In the genomic region with DNA sequence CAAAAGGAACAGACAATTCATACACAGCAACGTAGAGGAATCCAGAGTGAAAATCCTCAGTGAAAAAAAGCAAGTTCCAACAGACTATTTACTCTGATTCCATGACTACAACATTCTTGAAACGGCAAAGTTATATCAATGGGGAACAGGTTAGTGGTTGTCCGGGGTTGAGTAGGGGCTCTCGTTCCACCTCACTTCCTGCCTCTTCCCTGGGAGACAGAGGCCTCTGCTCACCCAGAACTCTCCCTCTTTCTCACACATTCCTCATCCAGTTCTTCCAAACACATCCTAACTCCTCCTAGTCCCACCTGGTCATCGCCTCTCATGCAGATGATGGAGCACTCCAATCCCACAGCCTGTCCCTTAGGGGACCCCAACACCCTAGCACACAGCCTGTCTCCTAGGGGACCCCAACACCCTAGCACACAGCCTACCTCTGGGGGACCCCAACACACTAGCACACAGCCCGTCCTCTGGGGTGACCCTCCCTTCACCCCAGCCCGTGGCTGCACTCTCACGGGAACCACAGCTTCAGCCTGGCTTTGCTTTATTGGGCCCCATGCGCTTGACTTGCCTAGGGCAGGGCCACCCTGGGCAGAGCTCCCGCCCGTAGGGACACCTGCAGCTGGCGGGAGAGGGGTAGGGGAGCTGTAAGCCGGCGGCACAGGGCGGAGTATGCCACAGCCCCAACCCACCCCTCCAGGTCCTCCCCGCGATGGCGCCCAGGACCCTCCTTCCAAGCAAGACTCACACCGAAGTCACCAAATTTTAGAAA, we compare ENCODE assay signal across 14 cellular contexts. TPM values are rescaled to one million over a fixed set of nuclear protein-coding genes. Genes with fewer than 3 reads are reported as not detected.
DNase-seq lines count a peak whose midpoint lies in the region; ATAC-seq and TF ChIP-seq lines count a peak whose summit lies in the region.
"Had no signal": no experiment of that assay in that cellular context is flagged by ENCODE, and none has a peak within 500 bp of the region (broad histone marks: within the 10 kb centered on the region; RNA-seq: fewer than 3 reads in every experiment).

No MANE protein-coding gene starts in this region.

- H3K36me3 Mint-ChIP-seq in activated T-cell treated with anti-CD3 and anti-CD28 coated beads, Interleukin-2, amount 50 U/mL, for 4 hours (ENCODE audit: insufficient read depth): no peaks in the 10 kb centered on the region
- H3K36me3 Mint-ChIP-seq in WTC11: peaks cover 12% of the 10 kb centered on the region

- peaks cover 78% of the 10 kb centered on the region for H3K27me3 Mint-ChIP-seq in activated T-cell treated with anti-CD3 and anti-CD28 coated beads, Interleukin-2, amount 50 U/mL, for 4 hours (ENCODE audit: low read depth)
- peaks cover 77% of the 10 kb centered on the region for H3K27me3 Mint-ChIP-seq in WTC11 (ENCODE audit: low read depth)

- no peaks in the 10 kb centered on the region for H3K36me3 ChIP-seq in suprapubic skin

- intact Hi-C loops in left colon (cut with DNase I, micrococcal nuclease): no loop called here

- TF ChIP-seq CTCF in WTC11 (IDR thresholded peaks at IDR 0.05): no peak
- TF ChIP-seq CTCF in suprapubic skin (IDR thresholded peaks at IDR 0.05): no peak

- peak overlapping the region; percentile 16 for H3K4me3 Mint-ChIP-seq in activated T-cell treated with anti-CD3 and anti-CD28 coated beads, Interleukin-2, amount 50 U/mL, for 4 hours
- peak overlapping the region; percentile 15 for H3K4me3 Mint-ChIP-seq in WTC11
- H3K4me3 Mint-ChIP-seq: activated CD4-positive, alpha-beta T cell treated with anti-CD3 and anti-CD28 coated beads, Interleukin-2, amount 10 ng/mL, durations not matched to agents 24 days and 14 days had no signal

- ATAC-seq in activated T-cell treated with anti-CD3 and anti-CD28 coated beads, Interleukin-2, amount 50 U/mL, for 4 hours: no peak
- ATAC-seq in WTC11 (no peak), left colon (peak; percentile 34), HG02885 (IDR thresholded peaks at IDR 0.05; ENCODE audit: poor library complexity, unreplicated experiment) (no peak)

- peaks cover 21% of the 10 kb centered on the region for H3K9me3 Mint-ChIP-seq in activated T-cell treated with anti-CD3 and anti-CD28 coated beads, Interleukin-2, amount 50 U/mL, for 4 hours
- peaks cover 26% of the 10 kb centered on the region for H3K9me3 Mint-ChIP-seq in WTC11

- H3K27me3 ChIP-seq in suprapubic skin: peaks cover 31% of the 10 kb centered on the region

- TF ChIP-seq POLR2A in suprapubic skin (IDR thresholded peaks at IDR 0.05): no peak

- CTCF ChIA-PET in WTC11 (lab: Charles Lee): interaction anchor here (0.5 to 4.0 kb wide), 2 partner anchors 8 to 72 kb away, joined by 3 to 20 read pairs; no protein-coding TSS in a partner anchor

- no peak overlapping the region for H3K27ac ChIP-seq in suprapubic skin
- H3K27ac ChIP-seq: HL-60, PC-9 had no signal

- peaks cover 42% of the 10 kb centered on the region for H3K4me1 ChIP-seq in suprapubic skin

- no peak for DNase-seq in activated T-cell treated with anti-CD3 and anti-CD28 coated beads, Interleukin-2, amount 50 U/mL, for 4 hours
- no peak for DNase-seq in activated T-cell treated with anti-CD3 and anti-CD28 coated beads, Interleukin-2, amount 50 U/mL, for 48 hours
- no peak for DNase-seq in WTC11 (ENCODE audit: low spot score)
- peak; percentile 40 to 46 for DNase-seq in left colon
- DNase-seq in suprapubic skin (ENCODE audit: low spot score in 2 of 2): peak in 1 of 2 donors; percentile 60
- no peak for DNase-seq in NK-92 treated with Interleukin-12 subunit alpha and Interleukin-12 subunit beta, amount 100 ng/mL, for 24 hours (lab: John Stamatoyannopoulos, UW)
- DNase-seq in GM19238 (ENCODE audit: insufficient read length, low spot score): no peak
- DNase-seq: ACHN, MM.1S had no signal

- peaks cover 36% of the 10 kb centered on the region for H3K4me1 Mint-ChIP-seq in activated T-cell treated with anti-CD3 and anti-CD28 coated beads, Interleukin-2, amount 50 U/mL, for 4 hours (ENCODE audit: low read depth)
- H3K4me1 Mint-ChIP-seq in WTC11: peaks cover 23% of the 10 kb centered on the region

- TF ChIP-seq EP300 in suprapubic skin (IDR thresholded peaks at IDR 0.05): no peak

- peak overlapping the region; percentile 56 for H3K4me3 ChIP-seq in suprapubic skin
- H3K4me3 ChIP-seq: PC-9 had no signal

- POLR2A ChIA-PET in WTC11 (lab: Charles Lee): no interaction called here

- 47% methylated on average over 16 of the region's 19 CpGs for WGBS in suprapubic skin

- no peak overlapping the region for H3K27ac Mint-ChIP-seq in WTC11
- H3K27ac Mint-ChIP-seq: activated CD4-positive, alpha-beta T cell treated with anti-CD3 and anti-CD28 coated beads, Interleukin-2, amount 10 ng/mL, durations not matched to agents 24 days and 14 days had no signal

- peaks cover 5% of the 10 kb centered on the region for H3K9me3 ChIP-seq in suprapubic skin

TF ChIP-seq in WTC11, 78 proteins besides CTCF, POLR2A, EP300 and RAD21:
- TF ChIP-seq, protein P1, sequence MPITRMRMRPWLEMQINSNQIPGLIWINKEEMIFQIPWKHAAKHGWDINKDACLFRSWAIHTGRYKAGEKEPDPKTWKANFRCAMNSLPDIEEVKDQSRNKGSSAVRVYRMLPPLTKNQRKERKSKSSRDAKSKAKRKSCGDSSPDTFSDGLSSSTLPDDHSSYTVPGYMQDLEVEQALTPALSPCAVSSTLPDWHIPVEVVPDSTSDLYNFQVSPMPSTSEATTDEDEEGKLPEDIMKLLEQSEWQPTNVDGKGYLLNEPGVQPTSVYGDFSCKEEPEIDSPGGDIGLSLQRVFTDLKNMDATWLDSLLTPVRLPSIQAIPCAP (CRISPR knock-in tag; IDR thresholded peaks at IDR 0.05): no peak
- TF ChIP-seq TP53 (CRISPR knock-in tag; IDR thresholded peaks at IDR 0.05): 0 out of 2 replicates have a peak, but pooled peaks have one; percentile 14

RNA-seq across cellular contexts. Expression of a gene that starts 5.2 kb away (rescaled TPM):
- total RNA-seq in activated T-cell treated with anti-CD3 and anti-CD28 coated beads, Interleukin-2, amount 50 U/mL, for 4 hours: not detected
- total RNA-seq in WTC11 (2021): 0.27 to 0.39 TPM (median 0.27 TPM) in 3 replicates
- total RNA-seq in left colon: under 1 TPM; 0.18 to 0.31 TPM
- 10 to 100 TPM in 3 of 4 donors, 1 to 10 TPM in 1; 7.0 to 53.1 (median 20.4) TPM for total RNA-seq in suprapubic skin
- total RNA-seq: activated CD4-positive, alpha-beta T cell treated with anti-CD3 and anti-CD28 coated beads, Interleukin-2, amount 10 ng/mL, durations not matched to agents 24 days and 14 days; myocyte; PC-9 had no signal

Comparison
In these comparisons a context has a peak if more than half of its experiments do, and no peak if none do; other contexts are left out.
1. DNase-seq: peak in left colon (2 of 2); none in activated T-cell treated with anti-CD3 and anti-CD28 coated beads, Interleukin-2, amount 50 U/mL, for 4 hours (single experiment), activated T-cell treated with anti-CD3 and anti-CD28 coated beads, Interleukin-2, amount 50 U/mL, for 48 hours (0 of 2), WTC11 (single experiment), NK-92 treated with Interleukin-12 subunit alpha and Interleukin-12 subunit beta, amount 100 ng/mL, for 24 hours (single experiment) and GM19238 (single experiment).